8 cellular contexts compared by ENCODE assay signal in genomic region chr15:45276851-45277250, GRCh38. TPM values are rescaled to one million over a fixed set of nuclear protein-coding genes. Genes with fewer than 3 reads are reported as not detected.
DNase-seq lines count a peak whose midpoint lies in the region; ATAC-seq, FAIRE-seq and TF ChIP-seq lines count a peak whose summit lies in the region.

No MANE protein-coding gene starts in this region.

- in situ Hi-C loops in SK-MEL-5 (cut with HindIII; ENCODE audit: low pct_unique_long_range_greater_than_20kb, low sequenced_read_pairs) = no loop called here

- no peak overlapping the region for H3K4me3 ChIP-seq in BE2C (ENCODE audit: low read depth, low read length)

- no peak for ATAC-seq in effector memory CD8-positive, alpha-beta T cell (replicated peaks)

- TF ChIP-seq CTCF in BE2C (IDR thresholded peaks at IDR 0.05; ENCODE audit: low read depth, low read length) (peak; percentile 65), HFFc6 (IDR thresholded peaks at IDR 0.05) (peak; percentile 58; the same call in 1 of the 2 replicates)

- H3K4me1 ChIP-seq in BE2C = no peaks in the 10 kb centered on the region

- no peak overlapping the region for H3K4me3 Mint-ChIP-seq in HFFc6
- H3K4me3 Mint-ChIP-seq in effector memory CD8-positive, alpha-beta T cell = no peak overlapping the region

- no peaks in the 10 kb centered on the region; the same call in 1 of the 2 replicates for H3K27me3 Mint-ChIP-seq in HFFc6 (ENCODE audit: insufficient read depth)
- peaks cover under 1 to 6% of the 10 kb centered on the region in 2 donors for H3K27me3 Mint-ChIP-seq in effector memory CD8-positive, alpha-beta T cell

- H3K36me3 ChIP-seq in BE2C = no peaks in the 10 kb centered on the region

- H3K9me3 ChIP-seq in BE2C = no peaks in the 10 kb centered on the region

- no peaks in the 10 kb centered on the region for H3K27me3 ChIP-seq in BE2C

- no peak overlapping the region for H3K27ac Mint-ChIP-seq in HFFc6
- no peak overlapping the region for H3K27ac Mint-ChIP-seq in effector memory CD8-positive, alpha-beta T cell

- H3K4me1 Mint-ChIP-seq in HFFc6 (ENCODE audit: low read depth) = peaks cover 12% of the 10 kb centered on the region
- H3K4me1 Mint-ChIP-seq in effector memory CD8-positive, alpha-beta T cell (ENCODE audit: low read depth in 2 of 2) = peaks cover 4 to 8% of the 10 kb centered on the region in 2 donors

- no peaks in the 10 kb centered on the region for H3K36me3 Mint-ChIP-seq in HFFc6 (ENCODE audit: low read depth)
- H3K36me3 Mint-ChIP-seq in effector memory CD8-positive, alpha-beta T cell (ENCODE audit: insufficient read depth) = peaks cover 6% of the 10 kb centered on the region

- FAIRE-seq in urothelium cell line (lab: Jason Lieb, UNC) = no peak

- no peaks in the 10 kb centered on the region for H3K9me3 Mint-ChIP-seq in HFFc6
- H3K9me3 Mint-ChIP-seq in effector memory CD8-positive, alpha-beta T cell = no peaks in the 10 kb centered on the region

- no peak for DNase-seq in BE2C
- DNase-seq in HFFc6 = peak; percentile 48
- peak; percentile 68 for DNase-seq in SK-MEL-5 (ENCODE audit: low read depth, low spot score)
- peak; percentile 44 for DNase-seq in foreskin melanocyte
- DNase-seq in urothelium cell line (ENCODE audit: low spot score) = peak; percentile 31
- no peak for DNase-seq in stimulated activated CD4-positive, alpha-beta T cell treated with anti-CD3 and anti-CD28 coated beads, Interleukin-12 subunit alpha, Interleukin-12 subunit beta, amount 100 ng/mL, for 4 hours
- DNase-seq in effector memory CD8-positive, alpha-beta T cell = no peak
- no peak for DNase-seq in NK-92 treated with Interleukin-12 subunit alpha and Interleukin-12 subunit beta, amount 100 ng/mL, for 24 hours (lab: John Stamatoyannopoulos, UW)

RNA-seq across cellular contexts. Expression of gene SLC28A2, which starts 24.8 kb away (rescaled TPM):
- polyA plus RNA-seq in BE2C (2012; ENCODE audit: insufficient read depth, insufficient read length, low read depth) = not detected
- total RNA-seq in HFFc6 (2021; fragmentation: NEBNext Ultra II Directional; extraction: Animal tissue kit (Norgen Biotek cat#: 25700)) = not detected
- not detected in 2 replicates for total RNA-seq in SK-MEL-5 (2014; rRNA removed; shearing (Covaris generic))
- not detected in 2 replicates for polyA plus RNA-seq in SK-MEL-5 (2015; cell fraction: cytosol; rRNA removed)
- not detected in 2 replicates for polyA plus RNA-seq in SK-MEL-5 (2015; cell fraction: nucleus; rRNA removed)

Comparison
In these comparisons a context has a peak if more than half of its experiments do, and no peak if none do; other contexts are left out.
1. DNase-seq: peak in HFFc6 (single experiment), SK-MEL-5 (single experiment), foreskin melanocyte (single experiment) and urothelium cell line (single experiment); none in BE2C (single experiment), stimulated activated CD4-positive, alpha-beta T cell treated with anti-CD3 and anti-CD28 coated beads, Interleukin-12 subunit alpha, Interleukin-12 subunit beta, amount 100 ng/mL, for 4 hours (single experiment), effector memory CD8-positive, alpha-beta T cell (0 of 3) and NK-92 treated with Interleukin-12 subunit alpha and Interleukin-12 subunit beta, amount 100 ng/mL, for 24 hours (single experiment).